Comparison of ENCODE assay signal across 8 cellular contexts in genomic region chr11:123407124-123407995, GRCh38. TPM values are rescaled to one million over a fixed set of nuclear protein-coding genes. Genes with fewer than 3 reads are reported as not detected.
A peak's percentile ranks its signal among the peaks of the same experiment; 100 is the strongest.
DNase-seq lines count a peak whose midpoint lies in the region; ATAC-seq lines count a peak whose summit lies in the region.

No MANE protein-coding gene starts in this region.

- H3K4me2 ChIP-seq in BLaER1 treated with 17β-estradiol and CSF1 and Interleukin-3, amounts not matched to agents 10 nM and 100 nM = peak overlapping the region; percentile 7 to 59 (median 33); a peak in 14 of 22 replicates

- no peak overlapping the region for H3K9ac ChIP-seq in BLaER1 treated with 17β-estradiol and CSF1 and Interleukin-3, amounts not matched to agents 10 nM and 100 nM

- peaks cover 16 to 32% (median 26%) of the 10 kb centered on the region in 10 experiments for H3K4me1 ChIP-seq in BLaER1 treated with 17β-estradiol and CSF1 and Interleukin-3, amounts not matched to agents 10 nM and 100 nM

- peaks cover 4% of the 10 kb centered on the region for H3K4me1 Mint-ChIP-seq in T-helper 17 cell
- H3K4me1 Mint-ChIP-seq in immature natural killer cell = peaks cover 14 to 26% of the 10 kb centered on the region in 2 donors

- ATAC-seq in GM21360 (IDR thresholded peaks at IDR 0.05; ENCODE audit: unreplicated experiment) (peak; percentile 50), T-helper 17 cell (peak; percentile 83)

- H3K27ac Mint-ChIP-seq in T-helper 17 cell (no peak overlapping the region), immature natural killer cell (no peak overlapping the region)

- no peaks in the 10 kb centered on the region for H3K27me3 ChIP-seq in BLaER1 treated with 17β-estradiol and CSF1 and Interleukin-3, amounts not matched to agents 10 nM and 100 nM

- H3K4me3 Mint-ChIP-seq in T-helper 17 cell (peak overlapping the region; percentile 56), immature natural killer cell (peak overlapping the region in 4 of 5 donors; percentile 10 to 67 (median 36))

- no peaks in the 10 kb centered on the region for H3K9me3 Mint-ChIP-seq in immature natural killer cell

- peak; percentile 51 for DNase-seq in MV-4-11 (lab: John Stamatoyannopoulos, UW)
- peak; percentile 31 to 43 (median 31) for DNase-seq in T-helper 17 cell
- DNase-seq in astrocyte of the hippocampus (ENCODE audit: low read depth, low spot score) = peak; percentile 74
- DNase-seq in immature natural killer cell = peak; percentile 34 to 60 (median 49)
- DNase-seq in stimulated activated CD4-positive, alpha-beta T cell treated with anti-CD3 and anti-CD28 coated beads, Interleukin-1b, Interleukin-23, amount 100 ng/mL, for 48 hours = peak; percentile 48
- no peak for DNase-seq in GF-D8 (lab: John Stamatoyannopoulos, UW)

- H3K4me3 ChIP-seq in BLaER1 treated with 17β-estradiol and CSF1 and Interleukin-3, amounts not matched to agents 10 nM and 100 nM = no peak overlapping the region

- peaks cover 2% of the 10 kb centered on the region for H3K36me3 Mint-ChIP-seq in T-helper 17 cell (ENCODE audit: low read depth)
- H3K36me3 Mint-ChIP-seq in immature natural killer cell = no peaks in the 10 kb centered on the region

- H4K20me1 ChIP-seq in BLaER1 treated with 17β-estradiol and CSF1 and Interleukin-3, amounts not matched to agents 10 nM and 100 nM = no peaks in the 10 kb centered on the region

- H3K36me3 ChIP-seq in BLaER1 treated with 17β-estradiol and CSF1 and Interleukin-3, amounts not matched to agents 10 nM and 100 nM = no peaks in the 10 kb centered on the region

- H3K27me3 Mint-ChIP-seq in T-helper 17 cell = peaks cover 16% of the 10 kb centered on the region
- peaks cover 0 to 2% (median 0%) of the 10 kb centered on the region in 3 donors for H3K27me3 Mint-ChIP-seq in immature natural killer cell (ENCODE audit: low read depth in 3 of 3)

- no peaks in the 10 kb centered on the region for H3K9me3 ChIP-seq in BLaER1 treated with 17β-estradiol and CSF1 and Interleukin-3, amounts not matched to agents 10 nM and 100 nM (replicated peaks in 1 of 11)
- H3K9me3 ChIP-seq in T-helper 17 cell (ENCODE audit: control insufficient read depth, low read length, poor library complexity, severe bottlenecking) = no peaks in the 10 kb centered on the region

- no peak overlapping the region for H3K27ac ChIP-seq in BLaER1 treated with 17β-estradiol and CSF1 and Interleukin-3, amounts not matched to agents 10 nM and 100 nM

RNA-seq across cellular contexts. Expression of gene GRAMD1B, which starts 22.7 kb away (rescaled TPM):
- total RNA-seq in T-helper 17 cell = 10 to 100 TPM; 25.1 to 33.1 TPM
- polyA plus RNA-seq in immature natural killer cell = 1 to 10 TPM in 2 of 3 donors, under 1 TPM in 1; 0.78 to 3.4 (median 1.5) TPM
